1 cellular context compared by ENCODE assay signal in the genomic region with DNA sequence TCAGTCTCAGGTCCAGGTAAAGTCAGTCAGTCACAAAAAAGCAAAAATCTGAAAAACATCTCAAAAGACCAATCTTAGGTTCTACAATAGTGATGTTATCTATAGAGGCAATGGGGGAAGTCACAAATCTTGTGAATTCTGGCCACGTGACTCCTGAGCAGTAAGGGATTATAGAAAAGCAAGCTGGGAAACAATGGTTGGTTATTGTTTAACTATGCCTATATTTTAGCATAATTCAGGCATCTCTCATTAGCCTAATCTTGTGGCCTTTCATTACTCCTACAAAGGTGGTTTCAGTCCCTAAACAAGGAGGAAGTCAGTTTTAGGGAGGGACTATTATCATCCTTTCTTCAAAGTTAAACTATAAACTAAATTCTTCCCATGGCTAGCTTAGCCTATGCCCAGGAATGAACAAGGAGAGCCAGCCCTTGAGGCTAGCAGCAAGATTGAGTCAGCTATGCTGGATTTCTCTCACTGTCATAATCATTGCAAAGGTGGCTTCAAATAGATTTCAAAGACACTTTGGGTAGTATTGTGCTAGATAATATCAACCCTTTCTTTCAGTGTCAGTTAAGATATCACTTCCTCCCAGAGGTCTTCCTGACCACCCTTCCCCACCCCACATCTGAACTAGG.
TF ChIP-seq lines count a peak whose summit lies in the region.

No MANE protein-coding gene starts in this region.

TF ChIP-seq in GM23338, 12 proteins besides CTCF, POLR2A, EP300 and RAD21 (continued from another document):
- TF ChIP-seq, protein P1, sequence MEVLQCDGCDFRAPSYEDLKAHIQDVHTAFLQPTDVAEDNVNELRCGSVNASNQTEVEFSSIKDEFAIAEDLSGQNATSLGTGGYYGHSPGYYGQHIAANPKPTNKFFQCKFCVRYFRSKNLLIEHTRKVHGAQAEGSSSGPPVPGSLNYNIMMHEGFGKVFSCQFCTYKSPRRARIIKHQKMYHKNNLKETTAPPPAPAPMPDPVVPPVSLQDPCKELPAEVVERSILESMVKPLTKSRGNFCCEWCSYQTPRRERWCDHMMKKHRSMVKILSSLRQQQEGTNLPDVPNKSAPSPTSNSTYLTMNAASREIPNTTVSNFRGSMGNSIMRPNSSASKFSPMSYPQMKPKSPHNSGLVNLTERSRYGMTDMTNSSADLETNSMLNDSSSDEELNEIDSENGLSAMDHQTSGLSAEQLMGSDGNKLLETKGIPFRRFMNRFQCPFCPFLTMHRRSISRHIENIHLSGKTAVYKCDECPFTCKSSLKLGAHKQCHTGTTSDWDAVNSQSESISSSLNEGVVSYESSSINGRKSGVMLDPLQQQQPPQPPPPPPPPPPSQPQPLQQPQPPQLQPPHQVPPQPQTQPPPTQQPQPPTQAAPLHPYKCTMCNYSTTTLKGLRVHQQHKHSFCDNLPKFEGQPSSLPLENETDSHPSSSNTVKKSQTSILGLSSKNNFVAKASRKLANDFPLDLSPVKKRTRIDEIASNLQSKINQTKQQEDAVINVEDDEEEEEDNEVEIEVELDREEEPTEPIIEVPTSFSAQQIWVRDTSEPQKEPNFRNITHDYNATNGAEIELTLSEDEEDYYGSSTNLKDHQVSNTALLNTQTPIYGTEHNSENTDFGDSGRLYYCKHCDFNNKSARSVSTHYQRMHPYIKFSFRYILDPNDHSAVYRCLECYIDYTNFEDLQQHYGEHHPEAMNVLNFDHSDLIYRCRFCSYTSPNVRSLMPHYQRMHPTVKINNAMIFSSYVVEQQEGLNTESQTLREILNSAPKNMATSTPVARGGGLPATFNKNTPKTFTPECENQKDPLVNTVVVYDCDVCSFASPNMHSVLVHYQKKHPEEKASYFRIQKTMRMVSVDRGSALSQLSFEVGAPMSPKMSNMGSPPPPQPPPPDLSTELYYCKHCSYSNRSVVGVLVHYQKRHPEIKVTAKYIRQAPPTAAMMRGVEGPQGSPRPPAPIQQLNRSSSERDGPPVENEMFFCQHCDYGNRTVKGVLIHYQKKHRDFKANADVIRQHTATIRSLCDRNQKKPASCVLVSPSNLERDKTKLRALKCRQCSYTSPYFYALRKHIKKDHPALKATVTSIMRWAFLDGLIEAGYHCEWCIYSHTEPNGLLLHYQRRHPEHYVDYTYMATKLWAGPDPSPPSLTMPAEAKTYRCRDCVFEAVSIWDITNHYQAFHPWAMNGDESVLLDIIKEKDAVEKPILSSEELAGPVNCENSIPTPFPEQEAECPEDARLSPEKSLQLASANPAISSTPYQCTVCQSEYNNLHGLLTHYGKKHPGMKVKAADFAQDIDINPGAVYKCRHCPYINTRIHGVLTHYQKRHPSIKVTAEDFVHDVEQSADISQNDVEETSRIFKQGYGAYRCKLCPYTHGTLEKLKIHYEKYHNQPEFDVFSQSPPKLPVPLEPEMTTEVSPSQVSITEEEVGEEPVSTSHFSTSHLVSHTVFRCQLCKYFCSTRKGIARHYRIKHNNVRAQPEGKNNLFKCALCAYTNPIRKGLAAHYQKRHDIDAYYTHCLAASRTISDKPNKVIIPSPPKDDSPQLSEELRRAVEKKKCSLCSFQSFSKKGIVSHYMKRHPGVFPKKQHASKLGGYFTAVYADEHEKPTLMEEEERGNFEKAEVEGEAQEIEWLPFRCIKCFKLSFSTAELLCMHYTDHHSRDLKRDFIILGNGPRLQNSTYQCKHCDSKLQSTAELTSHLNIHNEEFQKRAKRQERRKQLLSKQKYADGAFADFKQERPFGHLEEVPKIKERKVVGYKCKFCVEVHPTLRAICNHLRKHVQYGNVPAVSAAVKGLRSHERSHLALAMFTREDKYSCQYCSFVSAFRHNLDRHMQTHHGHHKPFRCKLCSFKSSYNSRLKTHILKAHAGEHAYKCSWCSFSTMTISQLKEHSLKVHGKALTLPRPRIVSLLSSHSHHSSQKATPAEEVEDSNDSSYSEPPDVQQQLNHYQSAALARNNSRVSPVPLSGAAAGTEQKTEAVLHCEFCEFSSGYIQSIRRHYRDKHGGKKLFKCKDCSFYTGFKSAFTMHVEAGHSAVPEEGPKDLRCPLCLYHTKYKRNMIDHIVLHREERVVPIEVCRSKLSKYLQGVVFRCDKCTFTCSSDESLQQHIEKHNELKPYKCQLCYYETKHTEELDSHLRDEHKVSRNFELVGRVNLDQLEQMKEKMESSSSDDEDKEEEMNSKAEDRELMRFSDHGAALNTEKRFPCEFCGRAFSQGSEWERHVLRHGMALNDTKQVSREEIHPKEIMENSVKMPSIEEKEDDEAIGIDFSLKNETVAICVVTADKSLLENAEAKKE (CRISPR knock-in tag; IDR thresholded peaks at IDR 0.05): no peak
